12 cellular contexts compared by ENCODE assay signal in the genomic region with DNA sequence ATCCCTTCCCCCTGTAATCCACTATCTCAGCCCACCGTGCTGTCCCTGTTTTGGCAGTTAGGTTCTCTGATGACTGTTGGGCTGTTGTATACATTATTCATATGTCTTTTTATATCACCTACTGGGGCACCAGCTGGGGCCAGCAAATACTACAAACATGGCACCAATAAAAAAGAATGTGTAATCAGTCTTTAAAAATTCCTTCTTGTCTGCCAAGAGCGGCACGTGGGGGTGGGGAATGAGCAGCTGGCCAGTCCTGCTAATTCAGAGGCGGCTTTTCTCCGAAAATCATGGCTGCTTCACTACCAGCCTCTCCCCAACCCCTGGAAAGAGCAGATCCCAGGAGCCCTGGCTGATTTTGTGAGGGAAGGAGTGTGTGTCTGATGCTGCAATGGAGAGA.
"Had no signal": no experiment of that assay in that cellular context is flagged by ENCODE, and none has a peak within 500 bp of the region (broad histone marks: within the 10 kb centered on the region; RNA-seq: fewer than 3 reads in every experiment).

No MANE protein-coding gene starts in this region.

- H3K4me3 ChIP-seq: adrenal gland, left lung, ovary, thoracic aorta, uterus had no signal

- H3K36me3 ChIP-seq: adrenal gland, brain microvascular endothelial cell, left lung, ovary, thoracic aorta, uterus had no signal

- H3K4me1 ChIP-seq: adrenal gland, left lung, uterus had no signal

- H3K27ac ChIP-seq: adrenal gland, brain microvascular endothelial cell, left lung, ovary, thoracic aorta, uterus had no signal

- DNase-seq: activated CD4-positive, alpha-beta T cell treated with anti-CD3 and anti-CD28 coated beads, Interleukin-2, amount 50 U/mL, for 1 hour; activated naive CD4-positive, alpha-beta T cell treated with anti-CD3 and anti-CD28 coated beads, Interleukin-2, amount 50 U/mL, for 16 hours; adrenal gland; brain microvascular endothelial cell; endodermal cell; left lung; nephron progenitor cell; ovary; stimulated activated CD4-positive, alpha-beta T cell treated with anti-CD3 and anti-CD28 coated beads, Interleukin-4, amount 100 ng/mL, for 1 hour; stimulated activated naive CD8-positive, alpha-beta T cell treated with anti-CD3 and anti-CD28 coated beads, Interleukin-15, amount 100 ng/mL, for 72 hours; uterus had no signal

- H3K9me3 ChIP-seq: adrenal gland, ovary, thoracic aorta, uterus had no signal

- H3K27me3 ChIP-seq: adrenal gland, brain microvascular endothelial cell, ovary, uterus had no signal
